ENCODE assay signal across 8 cellular contexts in the genomic region with DNA sequence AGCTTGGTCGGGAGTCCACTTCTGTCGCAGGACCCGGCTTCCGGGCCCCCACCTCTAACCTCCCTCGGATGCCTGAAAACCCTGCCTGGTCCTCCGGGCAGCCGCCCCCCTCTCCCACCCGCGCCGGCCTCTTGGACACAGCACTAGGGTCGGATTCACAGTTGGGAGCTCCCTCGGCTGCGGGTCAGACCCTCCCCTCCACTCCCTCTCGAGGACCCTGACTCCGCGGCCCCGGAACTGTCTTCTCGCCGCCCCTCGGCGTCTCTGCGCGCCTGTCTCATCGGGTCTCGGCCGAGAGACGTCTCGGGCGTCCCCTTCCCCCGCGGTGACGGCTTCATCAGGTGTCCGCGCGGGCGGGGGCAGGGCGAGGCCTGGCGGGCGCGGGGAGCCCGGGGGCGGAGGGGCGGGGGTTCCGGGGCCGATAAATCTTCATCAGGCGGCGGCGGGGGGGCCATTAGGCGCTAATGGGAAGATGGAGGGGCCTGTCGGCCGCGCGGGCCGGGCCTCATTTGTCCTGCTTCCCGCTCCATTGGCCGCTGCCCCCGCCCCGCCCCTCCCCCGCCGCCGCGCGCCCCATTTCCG. TPM values are rescaled to one million over a fixed set of nuclear protein-coding genes. Genes with fewer than 3 reads are reported as not detected.
DNase-seq lines count a peak whose midpoint lies in the region; ATAC-seq, FAIRE-seq and TF ChIP-seq lines count a peak whose summit lies in the region.

No MANE protein-coding gene starts in this region.

- H3K27me3 ChIP-seq in Panc1 (ENCODE audit: control insufficient read depth, insufficient read depth, low read length) (no peaks in the 10 kb centered on the region), bronchial epithelial cell (ENCODE audit: control insufficient read depth, insufficient read depth, low read length) (peaks cover 14% of the 10 kb centered on the region), mucosa of stomach (ENCODE audit: control insufficient read depth, insufficient read depth, low read length) (peaks cover 44% of the 10 kb centered on the region), foreskin keratinocyte (peaks cover 38% of the 10 kb centered on the region)

- BruUV-seq in Panc1 (replicated peaks; lab: Mats Ljungman, UMichigan), result no TSS peak

- TF ChIP-seq POLR2A in GM12891 (IDR thresholded peaks at IDR 0.05; ENCODE audit: low read depth, low read length), result peak; percentile 40; the same call in 1 of the 2 replicates

- H3K27ac ChIP-seq in Panc1 (ENCODE audit: low read length) (no peak overlapping the region), foreskin keratinocyte (no peak overlapping the region)

- FAIRE-seq in GM12891 (lab: Jason Lieb, UNC), result peak; percentile 66
- FAIRE-seq in bronchial epithelial cell (lab: Jason Lieb, UNC), result no peak

- TF ChIP-seq CTCF in Panc1 (IDR thresholded peaks at IDR 0.05) (no peak), bronchial epithelial cell (IDR thresholded peaks at IDR 0.05; ENCODE audit: insufficient read depth, low read length, severe bottlenecking) (no peak), foreskin keratinocyte (conservative IDR thresholded peaks at IDR 0.05) (no peak)

- peak; percentile 80 for DNase-seq in GM12891 (ENCODE audit: insufficient read length, low spot score)
- DNase-seq in Panc1 (ENCODE audit: low read depth, low spot score), result no peak
- DNase-seq in bronchial epithelial cell (ENCODE audit: low read depth), result no peak
- DNase-seq in foreskin keratinocyte, result no peak
- no peak for DNase-seq in DMS153 (lab: John Stamatoyannopoulos, UW)

- H3K4me1 ChIP-seq in Panc1 (ENCODE audit: control insufficient read depth, insufficient read depth, low read length) (no peaks in the 10 kb centered on the region), mucosa of stomach (ENCODE audit: control insufficient read depth, insufficient read depth, low read length) (peaks cover 12% of the 10 kb centered on the region), foreskin keratinocyte (peaks cover 4% of the 10 kb centered on the region)

- intact Hi-C loops in Panc1 (cut with micrococcal nuclease; ENCODE audit: unreplicated experiment), result loop anchor here (10.0 kb wide), 1 partner anchor 55 kb away; a partner anchor contains a TSS

- no peaks in the 10 kb centered on the region for H3K36me3 ChIP-seq in Panc1 (ENCODE audit: control insufficient read depth, insufficient read depth, low read length)
- H3K36me3 ChIP-seq in bronchial epithelial cell (ENCODE audit: control insufficient read depth, insufficient read depth, low read length), result no peaks in the 10 kb centered on the region
- H3K36me3 ChIP-seq in mucosa of stomach (ENCODE audit: control insufficient read depth, insufficient read depth, low read length), result no peaks in the 10 kb centered on the region

- ATAC-seq in Panc1 (peak; percentile 56; the same call in 1 of the 2 replicates), GM21423 (IDR thresholded peaks at IDR 0.05; ENCODE audit: unreplicated experiment) (no peak), HG03571 (IDR thresholded peaks at IDR 0.05; ENCODE audit: unreplicated experiment) (no peak), foreskin keratinocyte (no peak)

- H3K9me3 ChIP-seq in Panc1 (ENCODE audit: control insufficient read depth, insufficient read depth, low read depth, low read length) (no peaks in the 10 kb centered on the region), mucosa of stomach (ENCODE audit: control insufficient read depth, low read length) (no peaks in the 10 kb centered on the region)

- CTCF ChIA-PET in Panc1 (lab: Charles Lee), result no interaction called here

- in situ Hi-C loops in Panc1 (cut with HindIII; ENCODE audit: low pct_unique_long_range_greater_than_20kb, low sequenced_read_pairs), result no loop called here

- H3K4me3 ChIP-seq in Panc1 (ENCODE audit: low read depth in 2 of 2, low read length in 2 of 2), result peak overlapping the region; percentile 39 to 48
- peak overlapping the region; percentile 38 for H3K4me3 ChIP-seq in bronchial epithelial cell (ENCODE audit: low read depth, low read length)
- H3K4me3 ChIP-seq in mucosa of stomach (ENCODE audit: low read length), result no peak overlapping the region

- peak overlapping the region; percentile 70 for H3K9ac ChIP-seq in mucosa of stomach (ENCODE audit: low read length)

- POLR2A ChIA-PET in Panc1 (lab: Charles Lee), result no interaction called here

TF ChIP-seq in GM12891, 5 proteins besides CTCF, POLR2A, EP300 and RAD21:
- TF ChIP-seq SPI1 (IDR thresholded peaks at IDR 0.05; ENCODE audit: low read depth, low read length) (no peak), TAF1 (IDR thresholded peaks at IDR 0.05; ENCODE audit: low read depth, low read length) (no peak), PAX5 (IDR thresholded peaks at IDR 0.05; ENCODE audit: insufficient read depth, low read length, severe bottlenecking) (no peak)
TF ChIP-seq in GM12891: peak in this region for 0.

RNA-seq across cellular contexts. Expression of a gene that starts 11.7 kb away (rescaled TPM):
- polyA plus RNA-seq in GM12891 (2012; ENCODE audit: low read depth, missing spikeins), result 0.76 TPM
- total RNA-seq in Panc1 (2021; ENCODE audit: unreplicated experiment), result 0.18 TPM
- 0.15 TPM for polyA plus RNA-seq in Panc1 (2012; ENCODE audit: insufficient read length)
- under 0.01 TPM in 2 replicates for total RNA-seq in bronchial epithelial cell
- total RNA-seq in foreskin keratinocyte, result not detected in 2 replicates
- polyA plus RNA-seq in foreskin keratinocyte, result 0.03 and 0.08 TPM in 2 replicates

RNA-seq across cellular contexts. Expression of a gene that starts 19.2 kb away (rescaled TPM):
- 49.2 TPM for polyA plus RNA-seq in GM12891 (2012; ENCODE audit: low read depth, missing spikeins)
- total RNA-seq in Panc1 (2021; ENCODE audit: unreplicated experiment) (69.1 TPM), bronchial epithelial cell (96.6 and 98.4 TPM in 2 replicates), foreskin keratinocyte (155 and 188 TPM in 2 replicates)
- 192 TPM for polyA plus RNA-seq in Panc1 (2012; ENCODE audit: insufficient read length)
- 212 and 326 TPM in 2 replicates for polyA plus RNA-seq in foreskin keratinocyte

RNA-seq across cellular contexts. Expression of a gene that starts 54.1 kb away (rescaled TPM):
- polyA plus RNA-seq in GM12891 (2012; ENCODE audit: low read depth, missing spikeins), result 1.6 TPM
- total RNA-seq in Panc1 (2021; ENCODE audit: unreplicated experiment) (4.9 TPM), bronchial epithelial cell (0.13 TPM in 1 of 2 replicates, not detected in the other), foreskin keratinocyte (0.14 TPM in 1 of 2 replicates, not detected in the other)
- polyA plus RNA-seq in Panc1 (2012; ENCODE audit: insufficient read length), result 4.0 TPM
- 0.09 and 0.13 TPM in 2 replicates for polyA plus RNA-seq in foreskin keratinocyte

RNA-seq across cellular contexts. Expression of a gene that starts 57.0 kb away (rescaled TPM):
- 125 TPM for polyA plus RNA-seq in GM12891 (2012; ENCODE audit: low read depth, missing spikeins)
- 69.5 TPM for total RNA-seq in Panc1 (2021; ENCODE audit: unreplicated experiment)
- 106 TPM for polyA plus RNA-seq in Panc1 (2012; ENCODE audit: insufficient read length)
- total RNA-seq in bronchial epithelial cell, result 19.2 and 25.0 TPM in 2 replicates
- 85.1 and 85.6 TPM in 2 replicates for total RNA-seq in foreskin keratinocyte
- polyA plus RNA-seq in foreskin keratinocyte, result 114 and 135 TPM in 2 replicates
